1 cellular context compared by ENCODE assay signal in genomic region chr10:94343159-94343558, GRCh38.
TF ChIP-seq lines count a peak whose summit lies in the region.

No MANE protein-coding gene starts in this region.

TF ChIP-seq in IMR-90, 13 proteins besides CTCF, POLR2A, EP300 and RAD21 (continued from another document):
- no peak for TF ChIP-seq ELK1 (IDR thresholded peaks at IDR 0.05; ENCODE audit: borderline replicate concordance, low read depth, low read length)
- TF ChIP-seq USF2 (IDR thresholded peaks at IDR 0.05; ENCODE audit: low read depth, low read length), result no peak
- no peak for TF ChIP-seq MAFK (IDR thresholded peaks at IDR 0.05; ENCODE audit: low read depth, low read length)
